1 cellular context compared by ENCODE assay signal in the genomic region with DNA sequence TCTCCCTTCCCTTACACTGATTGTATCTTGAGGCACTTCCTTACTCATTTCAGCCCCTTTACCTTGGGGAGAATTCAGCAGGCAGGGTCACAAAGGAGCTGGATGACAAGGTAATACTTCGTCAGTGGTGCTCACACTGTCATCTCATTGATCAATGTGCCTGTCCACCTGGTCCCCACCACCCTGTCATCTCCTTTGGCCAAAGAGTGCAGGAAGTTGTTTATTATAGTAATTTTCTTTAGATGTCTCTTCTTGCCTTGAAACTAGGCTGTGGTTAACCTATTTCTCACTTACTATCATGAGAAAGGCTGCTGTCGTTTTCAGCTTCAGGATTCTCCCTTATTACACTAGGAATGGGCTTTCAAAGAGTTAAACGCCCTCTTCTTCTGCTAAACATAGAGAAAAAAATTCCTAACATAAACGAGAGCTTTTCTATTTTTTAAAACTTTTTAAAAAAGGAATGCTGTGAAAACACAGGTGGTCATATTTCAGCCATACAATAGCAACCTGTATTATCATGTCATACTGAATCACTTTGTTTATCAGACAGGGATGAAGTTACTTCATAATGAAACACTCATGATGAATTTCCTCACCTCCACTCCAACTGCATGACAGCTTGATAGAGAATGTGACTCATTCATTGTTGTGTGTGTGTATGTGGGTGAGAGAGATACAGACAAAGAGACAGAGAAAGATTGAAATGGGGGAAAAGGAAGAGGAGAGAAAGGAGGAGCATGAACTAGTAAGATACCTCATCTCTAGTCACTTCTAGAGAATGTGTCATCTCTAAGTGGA.
A peak's percentile ranks its signal among the peaks of the same experiment; 100 is the strongest.
TF ChIP-seq lines count a peak whose summit lies in the region.

No MANE protein-coding gene starts in this region.

TF ChIP-seq in A549, 52 proteins besides CTCF, POLR2A, EP300 and RAD21 (continued from another document):
- TF ChIP-seq KDM1A (IDR thresholded peaks at IDR 0.05; ENCODE audit: low read depth) = no peak
- TF ChIP-seq FOXS1 (CRISPR knock-in tag; IDR thresholded peaks at IDR 0.05) = 0 out of 2 replicates have a peak, but pooled peaks have one; percentile 34
- TF ChIP-seq, protein P1, sequence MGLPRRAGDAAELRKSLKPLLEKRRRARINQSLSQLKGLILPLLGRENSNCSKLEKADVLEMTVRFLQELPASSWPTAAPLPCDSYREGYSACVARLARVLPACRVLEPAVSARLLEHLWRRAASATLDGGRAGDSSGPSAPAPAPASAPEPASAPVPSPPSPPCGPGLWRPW (IDR thresholded peaks at IDR 0.05) = no peak
- no peak for TF ChIP-seq EHMT2 (IDR thresholded peaks at IDR 0.05; ENCODE audit: low read depth)
- TF ChIP-seq CEBPB (IDR thresholded peaks at IDR 0.05) = peak; percentile 30 to 60; a peak in 2 of 4 replicates
- no peak for TF ChIP-seq ZSCAN20 (CRISPR knock-in tag; IDR thresholded peaks at IDR 0.05)
